In the genomic region with DNA sequence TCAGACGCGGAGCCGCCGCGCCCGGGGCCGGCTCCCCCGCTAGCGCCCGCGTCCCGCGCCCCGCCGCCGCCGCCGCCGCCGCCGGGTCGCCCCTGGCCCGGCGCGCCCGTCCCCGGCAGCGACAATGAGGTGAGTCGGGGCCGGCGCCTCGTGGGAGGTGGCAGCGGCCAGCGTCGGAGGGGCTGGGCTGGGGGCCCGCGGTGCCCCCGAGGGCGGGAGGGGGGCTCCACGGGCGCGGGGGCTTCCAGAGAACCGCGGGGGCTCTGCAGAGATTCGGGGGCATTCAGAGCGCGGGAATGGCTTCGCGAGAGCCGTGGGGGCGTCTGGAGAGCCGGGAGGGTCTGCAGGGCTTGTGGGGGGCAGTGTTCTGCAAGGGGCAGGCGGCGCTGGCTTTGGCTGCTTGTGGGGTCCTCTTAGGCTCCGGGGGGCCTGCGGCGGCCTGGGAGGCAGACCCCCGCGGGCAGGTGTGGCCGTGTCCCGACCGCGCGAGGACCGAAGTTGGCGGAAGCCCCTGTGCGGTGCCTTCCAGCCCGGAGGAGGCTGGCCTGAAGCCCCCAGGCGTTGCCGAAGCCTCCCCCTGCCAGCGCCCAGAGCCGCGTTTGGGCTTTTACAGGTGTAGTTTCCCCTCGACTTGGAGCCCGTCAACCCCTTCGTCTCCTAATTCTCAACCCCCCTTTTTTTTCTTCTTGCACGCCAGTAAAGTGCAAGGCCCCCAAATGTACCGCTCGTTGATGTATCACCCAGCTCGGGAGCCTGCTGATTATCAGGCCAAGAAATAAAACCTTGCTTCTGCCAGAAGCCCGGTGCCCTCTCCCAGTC, we compare ENCODE assay signal across 1 cellular context.
TF ChIP-seq lines count a peak whose summit lies in the region.

No MANE protein-coding gene starts in this region.

TF ChIP-seq in HepG2, 621 proteins besides CTCF, POLR2A, EP300 and RAD21 (continued from another document and continues in another):
- TF ChIP-seq, protein P1, sequence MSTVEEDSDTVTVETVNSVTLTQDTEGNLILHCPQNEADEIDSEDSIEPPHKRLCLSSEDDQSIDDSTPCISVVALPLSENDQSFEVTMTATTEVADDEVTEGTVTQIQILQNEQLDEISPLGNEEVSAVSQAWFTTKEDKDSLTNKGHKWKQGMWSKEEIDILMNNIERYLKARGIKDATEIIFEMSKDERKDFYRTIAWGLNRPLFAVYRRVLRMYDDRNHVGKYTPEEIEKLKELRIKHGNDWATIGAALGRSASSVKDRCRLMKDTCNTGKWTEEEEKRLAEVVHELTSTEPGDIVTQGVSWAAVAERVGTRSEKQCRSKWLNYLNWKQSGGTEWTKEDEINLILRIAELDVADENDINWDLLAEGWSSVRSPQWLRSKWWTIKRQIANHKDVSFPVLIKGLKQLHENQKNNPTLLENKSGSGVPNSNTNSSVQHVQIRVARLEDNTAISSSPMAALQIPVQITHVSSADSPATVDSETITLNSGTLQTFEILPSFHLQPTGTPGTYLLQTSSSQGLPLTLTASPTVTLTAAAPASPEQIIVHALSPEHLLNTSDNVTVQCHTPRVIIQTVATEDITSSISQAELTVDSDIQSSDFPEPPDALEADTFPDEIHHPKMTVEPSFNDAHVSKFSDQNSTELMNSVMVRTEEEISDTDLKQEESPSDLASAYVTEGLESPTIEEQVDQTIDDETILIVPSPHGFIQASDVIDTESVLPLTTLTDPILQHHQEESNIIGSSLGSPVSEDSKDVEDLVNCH (CRISPR knock-in tag; IDR thresholded peaks at IDR 0.05): no peak
- TF ChIP-seq, protein P2, sequence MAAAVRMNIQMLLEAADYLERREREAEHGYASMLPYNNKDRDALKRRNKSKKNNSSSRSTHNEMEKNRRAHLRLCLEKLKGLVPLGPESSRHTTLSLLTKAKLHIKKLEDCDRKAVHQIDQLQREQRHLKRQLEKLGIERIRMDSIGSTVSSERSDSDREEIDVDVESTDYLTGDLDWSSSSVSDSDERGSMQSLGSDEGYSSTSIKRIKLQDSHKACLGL (CRISPR knock-in tag; IDR thresholded peaks at IDR 0.05): 0 out of 2 replicates have a peak, but pooled peaks have one; percentile 27
- TF ChIP-seq, protein P3, sequence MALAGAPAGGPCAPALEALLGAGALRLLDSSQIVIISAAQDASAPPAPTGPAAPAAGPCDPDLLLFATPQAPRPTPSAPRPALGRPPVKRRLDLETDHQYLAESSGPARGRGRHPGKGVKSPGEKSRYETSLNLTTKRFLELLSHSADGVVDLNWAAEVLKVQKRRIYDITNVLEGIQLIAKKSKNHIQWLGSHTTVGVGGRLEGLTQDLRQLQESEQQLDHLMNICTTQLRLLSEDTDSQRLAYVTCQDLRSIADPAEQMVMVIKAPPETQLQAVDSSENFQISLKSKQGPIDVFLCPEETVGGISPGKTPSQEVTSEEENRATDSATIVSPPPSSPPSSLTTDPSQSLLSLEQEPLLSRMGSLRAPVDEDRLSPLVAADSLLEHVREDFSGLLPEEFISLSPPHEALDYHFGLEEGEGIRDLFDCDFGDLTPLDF (CRISPR knock-in tag; IDR thresholded peaks at IDR 0.05): no peak
- TF ChIP-seq, protein P4, sequence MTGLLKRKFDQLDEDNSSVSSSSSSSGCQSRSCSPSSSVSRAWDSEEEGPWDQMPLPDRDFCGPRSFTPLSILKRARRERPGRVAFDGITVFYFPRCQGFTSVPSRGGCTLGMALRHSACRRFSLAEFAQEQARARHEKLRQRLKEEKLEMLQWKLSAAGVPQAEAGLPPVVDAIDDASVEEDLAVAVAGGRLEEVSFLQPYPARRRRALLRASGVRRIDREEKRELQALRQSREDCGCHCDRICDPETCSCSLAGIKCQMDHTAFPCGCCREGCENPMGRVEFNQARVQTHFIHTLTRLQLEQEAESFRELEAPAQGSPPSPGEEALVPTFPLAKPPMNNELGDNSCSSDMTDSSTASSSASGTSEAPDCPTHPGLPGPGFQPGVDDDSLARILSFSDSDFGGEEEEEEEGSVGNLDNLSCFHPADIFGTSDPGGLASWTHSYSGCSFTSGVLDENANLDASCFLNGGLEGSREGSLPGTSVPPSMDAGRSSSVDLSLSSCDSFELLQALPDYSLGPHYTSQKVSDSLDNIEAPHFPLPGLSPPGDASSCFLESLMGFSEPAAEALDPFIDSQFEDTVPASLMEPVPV (CRISPR knock-in tag; IDR thresholded peaks at IDR 0.05): peak; percentile 38; the same call in 1 of the 2 replicates
- TF ChIP-seq PCBP2 (optimal IDR thresholded peaks at IDR 0.05; ENCODE audit: low read depth, low read length, poor library complexity, severe bottlenecking) (no peak), HDAC1 (CRISPR knock-in tag; IDR thresholded peaks at IDR 0.05) (peak; percentile 43), GPN1 (CRISPR knock-in tag; IDR thresholded peaks at IDR 0.05; ENCODE audit: borderline replicate concordance) (no peak), KMT2A (CRISPR knock-in tag; IDR thresholded peaks at IDR 0.05) (peak; percentile 68), ZNF839 (CRISPR knock-in tag; IDR thresholded peaks at IDR 0.05; ENCODE audit: borderline replicate concordance) (no peak), RBFOX2 (IDR thresholded peaks at IDR 0.05; ENCODE audit: low read depth, low read length) (0 out of 2 replicates have a peak, but pooled peaks have one; percentile 20), THYN1 (CRISPR knock-in tag; IDR thresholded peaks at IDR 0.05; ENCODE audit: borderline replicate concordance, low read depth) (no peak), MTA3 (CRISPR knock-in tag; IDR thresholded peaks at IDR 0.05) (no peak), MIER3 (CRISPR knock-in tag; IDR thresholded peaks at IDR 0.05; ENCODE audit: borderline replicate concordance) (no peak), MTF1 (CRISPR knock-in tag; IDR thresholded peaks at IDR 0.05) (no peak), FOXK1 (CRISPR knock-in tag; IDR thresholded peaks at IDR 0.05; ENCODE audit: borderline replicate concordance, low read depth) (no peak), ZSCAN29 (CRISPR knock-in tag; conservative IDR thresholded peaks at IDR 0.05) (no peak), KMT2B (CRISPR knock-in tag; IDR thresholded peaks at IDR 0.05) (peak; percentile 38; the same call in 1 of the 2 replicates), CEBPB (IDR thresholded peaks at IDR 0.05; ENCODE audit: borderline replicate concordance, low read depth, low read length) (no peak), ZNF260 (CRISPR knock-in tag; IDR thresholded peaks at IDR 0.05; ENCODE audit: borderline replicate concordance, low read depth) (no peak), SUZ12 (IDR thresholded peaks at IDR 0.05; ENCODE audit: low read depth, low read length) (no peak), ZNF768 (CRISPR knock-in tag; IDR thresholded peaks at IDR 0.05) (peak; percentile 50; the same call in 1 of the 2 replicates), TSC22D2 (CRISPR knock-in tag; IDR thresholded peaks at IDR 0.05; ENCODE audit: borderline replicate concordance) (no peak), SP1 (IDR thresholded peaks at IDR 0.05) (no peak), SP1 (CRISPR knock-in tag; IDR thresholded peaks at IDR 0.05) (no peak), ELF1 (CRISPR knock-in tag; IDR thresholded peaks at IDR 0.05) (no peak)
- TF ChIP-seq, protein P5, sequence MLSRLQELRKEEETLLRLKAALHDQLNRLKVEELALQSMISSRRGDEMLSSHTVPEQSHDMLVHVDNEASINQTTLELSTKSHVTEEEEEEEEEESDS (CRISPR knock-in tag; IDR thresholded peaks at IDR 0.05; ENCODE audit: borderline replicate concordance): no peak
- TF ChIP-seq, protein P6, sequence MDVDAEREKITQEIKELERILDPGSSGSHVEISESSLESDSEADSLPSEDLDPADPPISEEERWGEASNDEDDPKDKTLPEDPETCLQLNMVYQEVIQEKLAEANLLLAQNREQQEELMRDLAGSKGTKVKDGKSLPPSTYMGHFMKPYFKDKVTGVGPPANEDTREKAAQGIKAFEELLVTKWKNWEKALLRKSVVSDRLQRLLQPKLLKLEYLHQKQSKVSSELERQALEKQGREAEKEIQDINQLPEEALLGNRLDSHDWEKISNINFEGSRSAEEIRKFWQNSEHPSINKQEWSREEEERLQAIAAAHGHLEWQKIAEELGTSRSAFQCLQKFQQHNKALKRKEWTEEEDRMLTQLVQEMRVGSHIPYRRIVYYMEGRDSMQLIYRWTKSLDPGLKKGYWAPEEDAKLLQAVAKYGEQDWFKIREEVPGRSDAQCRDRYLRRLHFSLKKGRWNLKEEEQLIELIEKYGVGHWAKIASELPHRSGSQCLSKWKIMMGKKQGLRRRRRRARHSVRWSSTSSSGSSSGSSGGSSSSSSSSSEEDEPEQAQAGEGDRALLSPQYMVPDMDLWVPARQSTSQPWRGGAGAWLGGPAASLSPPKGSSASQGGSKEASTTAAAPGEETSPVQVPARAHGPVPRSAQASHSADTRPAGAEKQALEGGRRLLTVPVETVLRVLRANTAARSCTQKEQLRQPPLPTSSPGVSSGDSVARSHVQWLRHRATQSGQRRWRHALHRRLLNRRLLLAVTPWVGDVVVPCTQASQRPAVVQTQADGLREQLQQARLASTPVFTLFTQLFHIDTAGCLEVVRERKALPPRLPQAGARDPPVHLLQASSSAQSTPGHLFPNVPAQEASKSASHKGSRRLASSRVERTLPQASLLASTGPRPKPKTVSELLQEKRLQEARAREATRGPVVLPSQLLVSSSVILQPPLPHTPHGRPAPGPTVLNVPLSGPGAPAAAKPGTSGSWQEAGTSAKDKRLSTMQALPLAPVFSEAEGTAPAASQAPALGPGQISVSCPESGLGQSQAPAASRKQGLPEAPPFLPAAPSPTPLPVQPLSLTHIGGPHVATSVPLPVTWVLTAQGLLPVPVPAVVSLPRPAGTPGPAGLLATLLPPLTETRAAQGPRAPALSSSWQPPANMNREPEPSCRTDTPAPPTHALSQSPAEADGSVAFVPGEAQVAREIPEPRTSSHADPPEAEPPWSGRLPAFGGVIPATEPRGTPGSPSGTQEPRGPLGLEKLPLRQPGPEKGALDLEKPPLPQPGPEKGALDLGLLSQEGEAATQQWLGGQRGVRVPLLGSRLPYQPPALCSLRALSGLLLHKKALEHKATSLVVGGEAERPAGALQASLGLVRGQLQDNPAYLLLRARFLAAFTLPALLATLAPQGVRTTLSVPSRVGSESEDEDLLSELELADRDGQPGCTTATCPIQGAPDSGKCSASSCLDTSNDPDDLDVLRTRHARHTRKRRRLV (CRISPR knock-in tag; IDR thresholded peaks at IDR 0.05): no peak
- TF ChIP-seq, protein P7, sequence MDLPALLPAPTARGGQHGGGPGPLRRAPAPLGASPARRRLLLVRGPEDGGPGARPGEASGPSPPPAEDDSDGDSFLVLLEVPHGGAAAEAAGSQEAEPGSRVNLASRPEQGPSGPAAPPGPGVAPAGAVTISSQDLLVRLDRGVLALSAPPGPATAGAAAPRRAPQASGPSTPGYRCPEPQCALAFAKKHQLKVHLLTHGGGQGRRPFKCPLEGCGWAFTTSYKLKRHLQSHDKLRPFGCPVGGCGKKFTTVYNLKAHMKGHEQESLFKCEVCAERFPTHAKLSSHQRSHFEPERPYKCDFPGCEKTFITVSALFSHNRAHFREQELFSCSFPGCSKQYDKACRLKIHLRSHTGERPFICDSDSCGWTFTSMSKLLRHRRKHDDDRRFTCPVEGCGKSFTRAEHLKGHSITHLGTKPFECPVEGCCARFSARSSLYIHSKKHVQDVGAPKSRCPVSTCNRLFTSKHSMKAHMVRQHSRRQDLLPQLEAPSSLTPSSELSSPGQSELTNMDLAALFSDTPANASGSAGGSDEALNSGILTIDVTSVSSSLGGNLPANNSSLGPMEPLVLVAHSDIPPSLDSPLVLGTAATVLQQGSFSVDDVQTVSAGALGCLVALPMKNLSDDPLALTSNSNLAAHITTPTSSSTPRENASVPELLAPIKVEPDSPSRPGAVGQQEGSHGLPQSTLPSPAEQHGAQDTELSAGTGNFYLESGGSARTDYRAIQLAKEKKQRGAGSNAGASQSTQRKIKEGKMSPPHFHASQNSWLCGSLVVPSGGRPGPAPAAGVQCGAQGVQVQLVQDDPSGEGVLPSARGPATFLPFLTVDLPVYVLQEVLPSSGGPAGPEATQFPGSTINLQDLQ (CRISPR knock-in tag; IDR thresholded peaks at IDR 0.05): no peak
- TF ChIP-seq, protein P8, sequence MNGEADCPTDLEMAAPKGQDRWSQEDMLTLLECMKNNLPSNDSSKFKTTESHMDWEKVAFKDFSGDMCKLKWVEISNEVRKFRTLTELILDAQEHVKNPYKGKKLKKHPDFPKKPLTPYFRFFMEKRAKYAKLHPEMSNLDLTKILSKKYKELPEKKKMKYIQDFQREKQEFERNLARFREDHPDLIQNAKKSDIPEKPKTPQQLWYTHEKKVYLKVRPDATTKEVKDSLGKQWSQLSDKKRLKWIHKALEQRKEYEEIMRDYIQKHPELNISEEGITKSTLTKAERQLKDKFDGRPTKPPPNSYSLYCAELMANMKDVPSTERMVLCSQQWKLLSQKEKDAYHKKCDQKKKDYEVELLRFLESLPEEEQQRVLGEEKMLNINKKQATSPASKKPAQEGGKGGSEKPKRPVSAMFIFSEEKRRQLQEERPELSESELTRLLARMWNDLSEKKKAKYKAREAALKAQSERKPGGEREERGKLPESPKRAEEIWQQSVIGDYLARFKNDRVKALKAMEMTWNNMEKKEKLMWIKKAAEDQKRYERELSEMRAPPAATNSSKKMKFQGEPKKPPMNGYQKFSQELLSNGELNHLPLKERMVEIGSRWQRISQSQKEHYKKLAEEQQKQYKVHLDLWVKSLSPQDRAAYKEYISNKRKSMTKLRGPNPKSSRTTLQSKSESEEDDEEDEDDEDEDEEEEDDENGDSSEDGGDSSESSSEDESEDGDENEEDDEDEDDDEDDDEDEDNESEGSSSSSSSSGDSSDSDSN (CRISPR knock-in tag; IDR thresholded peaks at IDR 0.05): peak; percentile 2; the same call in 1 of the 2 replicates
- TF ChIP-seq, protein P9, sequence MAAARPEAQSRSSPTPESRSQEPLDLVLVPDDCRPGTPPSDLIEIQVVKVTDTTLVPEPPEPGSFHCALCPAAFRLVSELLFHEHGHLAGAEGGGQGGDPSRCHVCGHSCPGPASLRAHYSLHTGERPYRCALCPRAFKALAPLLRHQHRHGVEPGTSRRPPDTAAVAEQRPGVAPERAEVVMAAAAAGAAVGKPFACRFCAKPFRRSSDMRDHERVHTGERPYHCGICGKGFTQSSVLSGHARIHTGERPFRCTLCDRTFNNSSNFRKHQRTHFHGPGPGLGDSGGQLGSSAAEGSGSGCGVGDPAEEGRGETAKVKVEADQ (CRISPR knock-in tag; IDR thresholded peaks at IDR 0.05; ENCODE audit: borderline replicate concordance): no peak
- TF ChIP-seq, protein P10, sequence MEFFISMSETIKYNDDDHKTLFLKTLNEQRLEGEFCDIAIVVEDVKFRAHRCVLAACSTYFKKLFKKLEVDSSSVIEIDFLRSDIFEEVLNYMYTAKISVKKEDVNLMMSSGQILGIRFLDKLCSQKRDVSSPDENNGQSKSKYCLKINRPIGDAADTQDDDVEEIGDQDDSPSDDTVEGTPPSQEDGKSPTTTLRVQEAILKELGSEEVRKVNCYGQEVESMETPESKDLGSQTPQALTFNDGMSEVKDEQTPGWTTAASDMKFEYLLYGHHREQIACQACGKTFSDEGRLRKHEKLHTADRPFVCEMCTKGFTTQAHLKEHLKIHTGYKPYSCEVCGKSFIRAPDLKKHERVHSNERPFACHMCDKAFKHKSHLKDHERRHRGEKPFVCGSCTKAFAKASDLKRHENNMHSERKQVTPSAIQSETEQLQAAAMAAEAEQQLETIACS (CRISPR knock-in tag; IDR thresholded peaks at IDR 0.05): peak; percentile 53; the same call in 1 of the 2 replicates
